In the genomic region with DNA sequence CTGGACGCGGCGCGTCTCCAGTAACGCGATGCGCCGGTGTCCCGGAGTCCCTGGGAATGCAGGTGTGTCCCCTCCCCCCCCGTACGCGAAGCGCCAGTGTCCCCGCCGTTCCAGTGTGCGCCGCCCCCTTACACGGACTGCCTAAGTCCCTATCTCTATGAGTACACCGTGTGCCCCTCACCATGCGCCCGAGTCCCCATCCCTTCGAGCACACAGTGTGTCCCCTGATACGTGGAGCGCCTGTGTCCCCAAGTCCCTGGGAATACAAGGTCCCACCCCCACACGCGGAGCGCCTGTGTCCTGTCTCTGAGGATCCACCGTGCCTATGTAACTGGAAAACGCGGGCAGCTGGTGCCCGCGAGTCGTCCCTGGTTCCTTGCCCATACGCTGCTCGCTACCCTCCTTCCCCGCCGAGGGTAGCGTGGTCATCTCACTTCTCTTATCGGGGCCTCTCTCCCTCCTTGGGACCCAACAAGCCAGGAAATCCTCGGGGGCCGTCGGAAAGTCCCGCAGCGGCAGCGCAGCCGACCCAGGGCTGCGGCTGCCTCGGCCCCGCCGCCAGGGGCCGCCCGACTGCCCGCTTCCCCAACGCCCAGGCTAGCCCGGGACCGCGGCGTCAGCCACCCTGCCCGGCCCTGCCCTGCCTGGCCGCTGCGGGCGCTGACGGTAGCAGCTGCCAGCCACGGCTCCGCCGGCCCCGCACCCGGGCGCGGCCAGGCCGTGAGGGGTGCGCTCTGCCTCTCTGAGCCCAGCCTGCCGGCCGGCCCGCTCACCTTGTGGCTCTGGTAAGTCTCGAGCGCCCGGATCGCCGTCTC, we compare ENCODE assay signal across 8 cellular contexts. TPM values are rescaled to one million over a fixed set of nuclear protein-coding genes. Genes with fewer than 3 reads are reported as not detected.
DNase-seq lines count a peak whose midpoint lies in the region; TF ChIP-seq lines count a peak whose summit lies in the region.

No MANE protein-coding gene starts in this region.

- DNase-seq in DMS 273 (lab: John Stamatoyannopoulos, UW; ENCODE audit: unreplicated experiment) = peak; percentile 90
- peak; percentile 86 for DNase-seq in GM20000 (ENCODE audit: low spot score)
- peak; percentile 54 for DNase-seq in HPDE6-E6E7 (ENCODE audit: extremely low spot score)
- DNase-seq in SK-MEL-5 (ENCODE audit: low read depth, low spot score) = peak; percentile 80
- peak; percentile 79 for DNase-seq in activated naive CD4-positive, alpha-beta T cell treated with anti-CD3 and anti-CD28 coated beads, Interleukin-2, amount 50 U/mL, for 16 hours
- peak; percentile 80 for DNase-seq in globus pallidus (ENCODE audit: low spot score)
- DNase-seq in occipital lobe (lab: John Stamatoyannopoulos, UW) = peak; percentile 61
- peak; percentile 84 to 86 for DNase-seq in suprapubic skin (ENCODE audit: low spot score in 2 of 2)

- 1% methylated on average over 56 of the region's 80 CpGs for WGBS in suprapubic skin

- H3K4me3 ChIP-seq in suprapubic skin = peak overlapping the region; percentile 74

- in situ Hi-C loops in SK-MEL-5 (cut with HindIII; ENCODE audit: low pct_unique_long_range_greater_than_20kb, low sequenced_read_pairs) = no loop called here

- no peaks in the 10 kb centered on the region for H3K27me3 ChIP-seq in suprapubic skin

- peak; percentile 87 for TF ChIP-seq CTCF in GM20000 (IDR thresholded peaks at IDR 0.05; ENCODE audit: extremely low read depth, missing control alignments)
- TF ChIP-seq CTCF in suprapubic skin (IDR thresholded peaks at IDR 0.05) = peak; percentile 69 to 91

- no peak for TF ChIP-seq EP300 in suprapubic skin (IDR thresholded peaks at IDR 0.05)

- no peaks in the 10 kb centered on the region for H3K9me3 ChIP-seq in suprapubic skin

- peak overlapping the region; percentile 98 for H3K27ac ChIP-seq in suprapubic skin

- H3K4me1 ChIP-seq in suprapubic skin = peaks cover 46% of the 10 kb centered on the region

- no peak for TF ChIP-seq POLR2A in suprapubic skin (IDR thresholded peaks at IDR 0.05)

- H3K36me3 ChIP-seq in suprapubic skin = no peaks in the 10 kb centered on the region

RNA-seq across cellular contexts. Expression of gene ELL2, which starts 0.6 kb away (rescaled TPM):
- 9.6 and 11.2 TPM in 2 replicates for total RNA-seq in SK-MEL-5 (2014; rRNA removed; shearing (Covaris generic))
- polyA plus RNA-seq in SK-MEL-5 (2015; cell fraction: cytosol; rRNA removed) = 6.9 and 8.1 TPM in 2 replicates
- 6.8 and 7.5 TPM in 2 replicates for polyA plus RNA-seq in SK-MEL-5 (2015; cell fraction: nucleus; rRNA removed)
- total RNA-seq in occipital lobe (35.6 TPM), suprapubic skin (100 to 1,000 TPM in 2 of 4 donors, 10 to 100 TPM in 2; 58.2 to 128 (median 95.0) TPM)

Comparison
In these comparisons a context has a peak if more than half of its experiments do, and no peak if none do; other contexts are left out.
1. Peak in every context shown above with its lines: DNase-seq, H3K4me3 ChIP-seq and H3K27ac ChIP-seq.